3 cellular contexts compared by ENCODE assay signal in the genomic region with DNA sequence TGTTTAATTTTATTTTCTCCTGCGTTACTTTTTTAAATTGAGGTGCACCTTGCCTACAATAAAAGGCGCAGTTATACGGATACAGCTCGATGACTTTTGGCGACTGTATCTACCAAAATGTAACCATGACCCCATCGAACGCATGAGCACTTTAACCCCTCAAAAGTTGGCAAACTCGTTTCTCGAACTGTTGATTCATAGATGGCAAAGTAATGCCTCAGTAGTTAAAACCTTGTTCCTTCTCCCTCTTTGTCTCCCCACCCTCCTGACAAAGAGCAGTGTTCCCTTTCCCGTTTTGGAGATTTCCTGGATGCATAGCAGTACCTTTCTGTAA.
A peak's percentile ranks its signal among the peaks of the same experiment; 100 is the strongest.
TF ChIP-seq lines count a peak whose summit lies in the region.

No MANE protein-coding gene starts in this region.

TF ChIP-seq in SK-N-SH, 30 proteins besides CTCF, POLR2A, EP300 and RAD21 (continued from another document):
- TF ChIP-seq TCF12 (IDR thresholded peaks at IDR 0.05) (no peak), YY1 (IDR thresholded peaks at IDR 0.05; ENCODE audit: low read depth) (no peak), MXI1 (IDR thresholded peaks at IDR 0.05; ENCODE audit: low read depth, low read length) (no peak), RCOR1 (IDR thresholded peaks at IDR 0.05; ENCODE audit: low read length) (no peak), MEF2A (IDR thresholded peaks at IDR 0.05; ENCODE audit: borderline replicate concordance, low read depth) (no peak), EZH2phosphoT487 (IDR thresholded peaks at IDR 0.05; ENCODE audit: borderline replicate concordance, low read depth) (no peak), ELF1 (IDR thresholded peaks at IDR 0.05) (no peak), TAF1 (IDR thresholded peaks at IDR 0.05; ENCODE audit: borderline replicate concordance, low read depth, low read length) (no peak), POLR2AphosphoS5 (IDR thresholded peaks at IDR 0.05; ENCODE audit: low read depth, low read length) (no peak), CHD2 (IDR thresholded peaks at IDR 0.05; ENCODE audit: low read length, partially characterized antibody) (no peak)
- TF ChIP-seq, protein P1, sequence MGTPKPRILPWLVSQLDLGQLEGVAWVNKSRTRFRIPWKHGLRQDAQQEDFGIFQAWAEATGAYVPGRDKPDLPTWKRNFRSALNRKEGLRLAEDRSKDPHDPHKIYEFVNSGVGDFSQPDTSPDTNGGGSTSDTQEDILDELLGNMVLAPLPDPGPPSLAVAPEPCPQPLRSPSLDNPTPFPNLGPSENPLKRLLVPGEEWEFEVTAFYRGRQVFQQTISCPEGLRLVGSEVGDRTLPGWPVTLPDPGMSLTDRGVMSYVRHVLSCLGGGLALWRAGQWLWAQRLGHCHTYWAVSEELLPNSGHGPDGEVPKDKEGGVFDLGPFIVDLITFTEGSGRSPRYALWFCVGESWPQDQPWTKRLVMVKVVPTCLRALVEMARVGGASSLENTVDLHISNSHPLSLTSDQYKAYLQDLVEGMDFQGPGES (IDR thresholded peaks at IDR 0.05; ENCODE audit: low read depth, low read length): no peak
- TF ChIP-seq, protein P2, sequence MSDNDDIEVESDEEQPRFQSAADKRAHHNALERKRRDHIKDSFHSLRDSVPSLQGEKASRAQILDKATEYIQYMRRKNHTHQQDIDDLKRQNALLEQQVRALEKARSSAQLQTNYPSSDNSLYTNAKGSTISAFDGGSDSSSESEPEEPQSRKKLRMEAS (IDR thresholded peaks at IDR 0.05; ENCODE audit: low read depth): no peak
- TF ChIP-seq, protein P3, sequence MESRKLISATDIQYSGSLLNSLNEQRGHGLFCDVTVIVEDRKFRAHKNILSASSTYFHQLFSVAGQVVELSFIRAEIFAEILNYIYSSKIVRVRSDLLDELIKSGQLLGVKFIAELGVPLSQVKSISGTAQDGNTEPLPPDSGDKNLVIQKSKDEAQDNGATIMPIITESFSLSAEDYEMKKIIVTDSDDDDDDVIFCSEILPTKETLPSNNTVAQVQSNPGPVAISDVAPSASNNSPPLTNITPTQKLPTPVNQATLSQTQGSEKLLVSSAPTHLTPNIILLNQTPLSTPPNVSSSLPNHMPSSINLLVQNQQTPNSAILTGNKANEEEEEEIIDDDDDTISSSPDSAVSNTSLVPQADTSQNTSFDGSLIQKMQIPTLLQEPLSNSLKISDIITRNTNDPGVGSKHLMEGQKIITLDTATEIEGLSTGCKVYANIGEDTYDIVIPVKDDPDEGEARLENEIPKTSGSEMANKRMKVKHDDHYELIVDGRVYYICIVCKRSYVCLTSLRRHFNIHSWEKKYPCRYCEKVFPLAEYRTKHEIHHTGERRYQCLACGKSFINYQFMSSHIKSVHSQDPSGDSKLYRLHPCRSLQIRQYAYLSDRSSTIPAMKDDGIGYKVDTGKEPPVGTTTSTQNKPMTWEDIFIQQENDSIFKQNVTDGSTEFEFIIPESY (IDR thresholded peaks at IDR 0.05; ENCODE audit: borderline replicate concordance, low read depth): no peak
- TF ChIP-seq, protein P4, sequence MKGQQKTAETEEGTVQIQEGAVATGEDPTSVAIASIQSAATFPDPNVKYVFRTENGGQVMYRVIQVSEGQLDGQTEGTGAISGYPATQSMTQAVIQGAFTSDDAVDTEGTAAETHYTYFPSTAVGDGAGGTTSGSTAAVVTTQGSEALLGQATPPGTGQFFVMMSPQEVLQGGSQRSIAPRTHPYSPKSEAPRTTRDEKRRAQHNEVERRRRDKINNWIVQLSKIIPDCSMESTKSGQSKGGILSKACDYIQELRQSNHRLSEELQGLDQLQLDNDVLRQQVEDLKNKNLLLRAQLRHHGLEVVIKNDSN (IDR thresholded peaks at IDR 0.05; ENCODE audit: borderline replicate concordance, low read depth): no peak

TF ChIP-seq in SK-N-SH treated with all-trans-retinoic acid at 6 μM for 48 hours, 23 proteins besides CTCF, POLR2A, EP300 and RAD21 (continued from another document):
- TF ChIP-seq ZNF70 (CRISPR knock-in tag; IDR thresholded peaks at IDR 0.05) (no peak), ZC3H10 (CRISPR knock-in tag; IDR thresholded peaks at IDR 0.05) (no peak), TOX (CRISPR knock-in tag; IDR thresholded peaks at IDR 0.05; ENCODE audit: borderline replicate concordance) (no peak), BACH2 (CRISPR knock-in tag; IDR thresholded peaks at IDR 0.05; ENCODE audit: borderline replicate concordance) (no peak), PPARA (CRISPR knock-in tag; IDR thresholded peaks at IDR 0.05; ENCODE audit: borderline replicate concordance) (no peak), ZNF565 (CRISPR knock-in tag; conservative IDR thresholded peaks at IDR 0.05; ENCODE audit: low read depth) (no peak)
- TF ChIP-seq, protein P5, sequence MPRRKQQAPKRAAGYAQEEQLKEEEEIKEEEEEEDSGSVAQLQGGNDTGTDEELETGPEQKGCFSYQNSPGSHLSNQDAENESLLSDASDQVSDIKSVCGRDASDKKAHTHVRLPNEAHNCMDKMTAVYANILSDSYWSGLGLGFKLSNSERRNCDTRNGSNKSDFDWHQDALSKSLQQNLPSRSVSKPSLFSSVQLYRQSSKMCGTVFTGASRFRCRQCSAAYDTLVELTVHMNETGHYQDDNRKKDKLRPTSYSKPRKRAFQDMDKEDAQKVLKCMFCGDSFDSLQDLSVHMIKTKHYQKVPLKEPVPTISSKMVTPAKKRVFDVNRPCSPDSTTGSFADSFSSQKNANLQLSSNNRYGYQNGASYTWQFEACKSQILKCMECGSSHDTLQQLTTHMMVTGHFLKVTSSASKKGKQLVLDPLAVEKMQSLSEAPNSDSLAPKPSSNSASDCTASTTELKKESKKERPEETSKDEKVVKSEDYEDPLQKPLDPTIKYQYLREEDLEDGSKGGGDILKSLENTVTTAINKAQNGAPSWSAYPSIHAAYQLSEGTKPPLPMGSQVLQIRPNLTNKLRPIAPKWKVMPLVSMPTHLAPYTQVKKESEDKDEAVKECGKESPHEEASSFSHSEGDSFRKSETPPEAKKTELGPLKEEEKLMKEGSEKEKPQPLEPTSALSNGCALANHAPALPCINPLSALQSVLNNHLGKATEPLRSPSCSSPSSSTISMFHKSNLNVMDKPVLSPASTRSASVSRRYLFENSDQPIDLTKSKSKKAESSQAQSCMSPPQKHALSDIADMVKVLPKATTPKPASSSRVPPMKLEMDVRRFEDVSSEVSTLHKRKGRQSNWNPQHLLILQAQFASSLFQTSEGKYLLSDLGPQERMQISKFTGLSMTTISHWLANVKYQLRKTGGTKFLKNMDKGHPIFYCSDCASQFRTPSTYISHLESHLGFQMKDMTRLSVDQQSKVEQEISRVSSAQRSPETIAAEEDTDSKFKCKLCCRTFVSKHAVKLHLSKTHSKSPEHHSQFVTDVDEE (CRISPR knock-in tag; IDR thresholded peaks at IDR 0.05): no peak

TF ChIP-seq in liver, 16 proteins besides CTCF, POLR2A, EP300 and RAD21 (continued from another document):
- TF ChIP-seq, protein P6, sequence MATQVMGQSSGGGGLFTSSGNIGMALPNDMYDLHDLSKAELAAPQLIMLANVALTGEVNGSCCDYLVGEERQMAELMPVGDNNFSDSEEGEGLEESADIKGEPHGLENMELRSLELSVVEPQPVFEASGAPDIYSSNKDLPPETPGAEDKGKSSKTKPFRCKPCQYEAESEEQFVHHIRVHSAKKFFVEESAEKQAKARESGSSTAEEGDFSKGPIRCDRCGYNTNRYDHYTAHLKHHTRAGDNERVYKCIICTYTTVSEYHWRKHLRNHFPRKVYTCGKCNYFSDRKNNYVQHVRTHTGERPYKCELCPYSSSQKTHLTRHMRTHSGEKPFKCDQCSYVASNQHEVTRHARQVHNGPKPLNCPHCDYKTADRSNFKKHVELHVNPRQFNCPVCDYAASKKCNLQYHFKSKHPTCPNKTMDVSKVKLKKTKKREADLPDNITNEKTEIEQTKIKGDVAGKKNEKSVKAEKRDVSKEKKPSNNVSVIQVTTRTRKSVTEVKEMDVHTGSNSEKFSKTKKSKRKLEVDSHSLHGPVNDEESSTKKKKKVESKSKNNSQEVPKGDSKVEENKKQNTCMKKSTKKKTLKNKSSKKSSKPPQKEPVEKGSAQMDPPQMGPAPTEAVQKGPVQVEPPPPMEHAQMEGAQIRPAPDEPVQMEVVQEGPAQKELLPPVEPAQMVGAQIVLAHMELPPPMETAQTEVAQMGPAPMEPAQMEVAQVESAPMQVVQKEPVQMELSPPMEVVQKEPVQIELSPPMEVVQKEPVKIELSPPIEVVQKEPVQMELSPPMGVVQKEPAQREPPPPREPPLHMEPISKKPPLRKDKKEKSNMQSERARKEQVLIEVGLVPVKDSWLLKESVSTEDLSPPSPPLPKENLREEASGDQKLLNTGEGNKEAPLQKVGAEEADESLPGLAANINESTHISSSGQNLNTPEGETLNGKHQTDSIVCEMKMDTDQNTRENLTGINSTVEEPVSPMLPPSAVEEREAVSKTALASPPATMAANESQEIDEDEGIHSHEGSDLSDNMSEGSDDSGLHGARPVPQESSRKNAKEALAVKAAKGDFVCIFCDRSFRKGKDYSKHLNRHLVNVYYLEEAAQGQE (IDR thresholded peaks at IDR 0.05): no peak
- TF ChIP-seq, protein P7, sequence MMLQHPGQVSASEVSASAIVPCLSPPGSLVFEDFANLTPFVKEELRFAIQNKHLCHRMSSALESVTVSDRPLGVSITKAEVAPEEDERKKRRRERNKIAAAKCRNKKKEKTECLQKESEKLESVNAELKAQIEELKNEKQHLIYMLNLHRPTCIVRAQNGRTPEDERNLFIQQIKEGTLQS (IDR thresholded peaks at IDR 0.05): no peak
- TF ChIP-seq, protein P2 (IDR thresholded peaks at IDR 0.05): no peak
- TF ChIP-seq RXRA (IDR thresholded peaks at IDR 0.05) (peak; percentile 21 to 66), HNF4A (conservative IDR thresholded peaks at IDR 0.05) (peak; percentile 40 to 57), JUND (IDR thresholded peaks at IDR 0.05) (no peak), GABPA (IDR thresholded peaks at IDR 0.05 in 1 of 2, conservative IDR thresholded peaks at IDR 0.05 in 1 of 2) (no peak), YY1 (IDR thresholded peaks at IDR 0.05) (no peak), FOXA1 (IDR thresholded peaks at IDR 0.05) (no peak), SP1 (IDR thresholded peaks at IDR 0.05) (no peak), FOXA2 (IDR thresholded peaks at IDR 0.05) (no peak)
- TF ChIP-seq, protein P3 (IDR thresholded peaks at IDR 0.05): no peak
